In the genomic region with DNA sequence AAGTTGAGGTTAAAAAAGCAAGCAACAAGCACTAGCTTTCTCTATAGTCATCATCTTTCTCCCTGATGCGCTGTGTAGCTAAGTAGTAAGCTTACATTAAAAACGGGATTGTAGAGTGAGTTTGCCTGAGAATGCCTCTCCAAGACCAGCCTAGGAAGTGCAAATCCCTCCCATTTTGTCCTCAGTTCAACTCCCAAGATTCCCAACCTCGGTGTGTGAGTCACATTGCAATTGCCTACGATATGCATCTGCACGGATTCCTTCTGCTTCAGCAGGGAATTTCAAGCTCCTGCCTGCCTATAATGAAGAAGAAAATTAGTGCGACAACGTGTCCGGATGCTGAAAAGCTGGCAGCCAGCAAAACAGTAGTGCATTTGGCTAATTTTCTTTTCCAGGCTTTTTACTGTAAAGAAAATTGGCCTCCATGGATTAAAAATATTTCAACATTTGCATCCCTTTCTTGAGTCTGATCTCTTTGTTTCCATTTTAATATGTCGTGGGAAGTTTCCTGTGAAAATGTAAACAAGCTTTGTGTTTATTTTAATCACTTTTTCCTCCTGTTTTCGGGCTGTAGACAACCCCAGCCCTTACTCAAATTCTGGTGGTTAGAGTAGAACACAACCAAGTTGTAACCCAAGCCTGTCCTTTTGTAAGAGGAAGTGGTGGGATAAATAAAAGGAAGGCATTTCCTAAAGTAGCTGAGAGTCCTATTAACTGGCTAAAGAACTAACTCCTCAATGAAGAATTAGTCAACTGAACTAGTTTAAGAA, we compare ENCODE assay signal across 9 cellular contexts. TPM values are rescaled to one million over a fixed set of nuclear protein-coding genes. Genes with fewer than 3 reads are reported as not detected.
DNase-seq lines count a peak whose midpoint lies in the region; ATAC-seq and TF ChIP-seq lines count a peak whose summit lies in the region.
"Had no signal": no experiment of that assay in that cellular context is flagged by ENCODE, and none has a peak within 500 bp of the region (broad histone marks: within the 10 kb centered on the region; RNA-seq: fewer than 3 reads in every experiment).

No MANE protein-coding gene starts in this region.

- no peaks in the 10 kb centered on the region for H3K4me1 ChIP-seq in HEK293 (ENCODE audit: control insufficient read depth, insufficient read depth, low read length)
- H3K4me1 ChIP-seq in Peyer's patch: no peaks in the 10 kb centered on the region
- peaks cover 0 to 17% (median 10%) of the 10 kb centered on the region in 4 donors for H3K4me1 ChIP-seq in transverse colon

- no peak for TF ChIP-seq EP300 in transverse colon (IDR thresholded peaks at IDR 0.05; ENCODE audit: low read depth)

- H3K9me3 ChIP-seq in HEK293 (ENCODE audit: control insufficient read depth, insufficient read depth, low read depth, low read length): no peaks in the 10 kb centered on the region
- no peaks in the 10 kb centered on the region for H3K9me3 ChIP-seq in Peyer's patch
- no peaks in the 10 kb centered on the region for H3K9me3 ChIP-seq in transverse colon

- H3K36me3 ChIP-seq in HEK293 (ENCODE audit: control insufficient read depth in 2 of 2, insufficient read depth in 1 of 2, low read length in 2 of 2) (no peaks in the 10 kb centered on the region), Peyer's patch (no peaks in the 10 kb centered on the region), transverse colon (no peaks in the 10 kb centered on the region)

- ATAC-seq in sciatic nerve (peak; percentile 82), GM18868 (IDR thresholded peaks at IDR 0.05; ENCODE audit: unreplicated experiment) (no peak)
- ATAC-seq: stimulated activated memory B cell treated with anti-CD40 and anti-IgM and Interleukin-4, amounts not matched to agents 10 μg/mL and 1 μg/mL and 100 μg/mL, for 72 hours had no signal

- no peak for TF ChIP-seq CTCF in HEK293 (tag by site-specific recombination; IDR thresholded peaks at IDR 0.05)
- no peak for TF ChIP-seq CTCF in Peyer's patch (IDR thresholded peaks at IDR 0.05)
- TF ChIP-seq CTCF in transverse colon (IDR thresholded peaks at IDR 0.05): no peak

- H3K4me3 ChIP-seq in HEK293 (ENCODE audit: low read depth, low read length) (no peak overlapping the region), Peyer's patch (no peak overlapping the region), transverse colon (no peak overlapping the region)

- no peak for TF ChIP-seq POLR2A in Peyer's patch (IDR thresholded peaks at IDR 0.05)
- no peak for TF ChIP-seq POLR2A in transverse colon (IDR thresholded peaks at IDR 0.05)

- CTCF ChIA-PET in HEK293 (lab: Yijun Ruan, JAX): no interaction called here

- intact Hi-C loops in sciatic nerve (cut with DNase I) (no loop called here), transverse colon (cut with DNase I; ENCODE audit: low total_unique reads) (no loop called here)

- H3K27ac ChIP-seq in HEK293 (ENCODE audit: extremely low read depth, low read depth, low read length) (no peak overlapping the region), Peyer's patch (peak overlapping the region in 1 of 4 donors; percentile 43), transverse colon (peak overlapping the region in 1 of 4 donors; percentile 13)

- no peaks in the 10 kb centered on the region for H3K27me3 ChIP-seq in Peyer's patch
- no peaks in the 10 kb centered on the region for H3K27me3 ChIP-seq in transverse colon

- 37 to 38% methylated on average over 7 to 10 of the region's 10 CpGs for WGBS in transverse colon (ENCODE audit: low coverage in 1 of 2), 2 donors

- in situ Hi-C loops in transverse colon (cut with MboI; ENCODE audit: low pct_ligation_motif_present in 1 of 4, low pct_unique_long_range_greater_than_20kb in 1 of 4, low sequenced_read_pairs in 3 of 4): no loop called here

- DNase-seq in SK-N-DZ (ENCODE audit: low spot score): peak; percentile 39
- DNase-seq in glomerular visceral epithelial cell (ENCODE audit: extremely low spot score): peak; percentile 73
- DNase-seq in sciatic nerve (ENCODE audit: low spot score): no peak
- no peak for DNase-seq in NCI-H345 treated with DMSO at 0.1 percent for 48 hours (lab: John Stamatoyannopoulos, UW; ENCODE audit: unreplicated experiment)
- DNase-seq in Peyer's patch: no peak
- no peak for DNase-seq in transverse colon

- POLR2A ChIA-PET in HEK293 (lab: Yijun Ruan, JAX): interaction anchor here (0.6 kb wide), 1 partner anchor 59 kb away, joined by 7 read pairs; no protein-coding TSS in a partner anchor

TF ChIP-seq in HEK293, 187 proteins besides CTCF, POLR2A, EP300 and RAD21:
- TF ChIP-seq SETDB1 (IDR thresholded peaks at IDR 0.05; ENCODE audit: insufficient read length, low read length) (peak; percentile 54), ZNF654 (tag by site-specific recombination; IDR thresholded peaks at IDR 0.05; ENCODE audit: low read depth) (no peak)

RNA-seq across cellular contexts. Expression of a gene that starts 58.4 kb away (rescaled TPM):
- polyA plus RNA-seq in SK-N-DZ (2014; cell fraction: cytosol; rRNA removed): 5.3 and 5.9 TPM in 2 replicates
- 6.8 and 8.5 TPM in 2 replicates for polyA plus RNA-seq in SK-N-DZ (2014; cell fraction: nucleus; rRNA removed)
- total RNA-seq in sciatic nerve (42.0 TPM), Peyer's patch (10 to 100 TPM; 30.3 to 57.6 (median 38.8) TPM), transverse colon (10 to 100 TPM; 23.9 to 33.6 (median 29.5) TPM)

Comparison
In these comparisons a context has a peak if more than half of its experiments do, and no peak if none do; other contexts are left out.
1. DNase-seq: peak in SK-N-DZ (single experiment) and glomerular visceral epithelial cell (single experiment); none in sciatic nerve (single experiment), NCI-H345 treated with DMSO at 0.1 percent for 48 hours (single experiment), Peyer's patch (0 of 3) and transverse colon (single experiment).